Comparison of ENCODE assay signal across 25 cellular contexts in genomic region chr12:96205909-96206308, GRCh38. TPM values are rescaled to one million over a fixed set of nuclear protein-coding genes. Genes with fewer than 3 reads are reported as not detected.
A peak's percentile ranks its signal among the peaks of the same experiment; 100 is the strongest.
DNase-seq lines count a peak whose midpoint lies in the region; ATAC-seq lines count a peak whose summit lies in the region.
"Had no signal": no experiment of that assay in that cellular context is flagged by ENCODE, and none has a peak within 500 bp of the region (broad histone marks: within the 10 kb centered on the region; RNA-seq: fewer than 3 reads in every experiment).

No MANE protein-coding gene starts in this region.

- CTCF ChIA-PET in activated naive CD4-positive, alpha-beta T cell treated with anti-CD3 and anti-CD28 coated beads, Interleukin-2, amount 10 ng/mL, durations not matched to agents 7 days and 5 days (lab: Charles Lee), result interaction anchor here (0.7 to 1.0 kb wide), 2 partner anchors 10 to 152 kb away, joined by 3 to 4 read pairs; no protein-coding TSS in a partner anchor
- CTCF ChIA-PET in CD8-positive, alpha-beta memory T cell (lab: Charles Lee), result interaction anchor here (0.6 to 2.1 kb wide), 3 partner anchors 10 to 745 kb away, joined by 3 to 11 read pairs (median 3); no protein-coding TSS in a partner anchor
- CTCF ChIA-PET in naive thymus-derived CD4-positive, alpha-beta T cell (lab: Charles Lee), result interaction anchor here (0.6 to 1.6 kb wide), 5 partner anchors 9 to 148 kb away, joined by 3 to 11 read pairs (median 4); no protein-coding TSS in a partner anchor

- intact Hi-C loops in naive thymus-derived CD4-positive, alpha-beta T cell (cut with micrococcal nuclease), result loop anchor here (1.0 to 5.0 kb wide), 4 partner anchors 11 to 701 kb away; partner anchors contain the start of gene NEDD1 (in 1 of the 2)

- H3K9me3 Mint-ChIP-seq in activated naive CD4-positive, alpha-beta T cell treated with anti-CD3 and anti-CD28 coated beads, Interleukin-2, amount 10 ng/mL, durations not matched to agents 7 days and 5 days, result peaks cover 9% of the 10 kb centered on the region
- H3K9me3 Mint-ChIP-seq in CD8-positive, alpha-beta memory T cell, result no peaks in the 10 kb centered on the region
- no peaks in the 10 kb centered on the region for H3K9me3 Mint-ChIP-seq in activated naive CD8-positive, alpha-beta T cell (ENCODE audit: low read depth)
- H3K9me3 Mint-ChIP-seq in naive thymus-derived CD4-positive, alpha-beta T cell, result no peaks in the 10 kb centered on the region
- H3K9me3 Mint-ChIP-seq: activated T-helper 2 cell treated with anti-CD3 and anti-CD28 coated beads, Interferon-gamma antibody, Interleukin-2, Interleukin-4, amounts not matched to agents 10 μg/mL and 5 μg/mL and 100 μg/mL, durations not matched to agents 14 hours and 24 hours and 36 hours had no signal

- H3K4me3 ChIP-seq in CD8-positive, alpha-beta memory T cell (ENCODE audit: low read length), result no peak overlapping the region
- H3K4me3 ChIP-seq in naive thymus-derived CD4-positive, alpha-beta T cell (ENCODE audit: low read length), result no peak overlapping the region
- H3K4me3 ChIP-seq: dorsolateral prefrontal cortex, gastroesophageal sphincter, neural progenitor cell, psoas muscle, stomach had no signal

- no peaks in the 10 kb centered on the region for H3K27me3 Mint-ChIP-seq in activated naive CD4-positive, alpha-beta T cell treated with anti-CD3 and anti-CD28 coated beads, Interleukin-2, amount 10 ng/mL, durations not matched to agents 7 days and 5 days
- no peaks in the 10 kb centered on the region for H3K27me3 Mint-ChIP-seq in CD8-positive, alpha-beta memory T cell
- no peaks in the 10 kb centered on the region for H3K27me3 Mint-ChIP-seq in activated naive CD8-positive, alpha-beta T cell
- H3K27me3 Mint-ChIP-seq in naive thymus-derived CD4-positive, alpha-beta T cell, result no peaks in the 10 kb centered on the region

- peak overlapping the region; percentile 53 for H3K4me3 Mint-ChIP-seq in activated naive CD4-positive, alpha-beta T cell treated with anti-CD3 and anti-CD28 coated beads, Interleukin-2, amount 10 ng/mL, durations not matched to agents 7 days and 5 days
- H3K4me3 Mint-ChIP-seq in CD8-positive, alpha-beta memory T cell, result peak overlapping the region; percentile 13 to 80 (median 71)
- peak overlapping the region; percentile 11 for H3K4me3 Mint-ChIP-seq in activated naive CD8-positive, alpha-beta T cell
- H3K4me3 Mint-ChIP-seq in naive thymus-derived CD4-positive, alpha-beta T cell, result peak overlapping the region; percentile 40 to 90 (median 70)
- H3K4me3 Mint-ChIP-seq: neural progenitor cell had no signal

- peak overlapping the region; percentile 83 for H3K27ac Mint-ChIP-seq in activated naive CD4-positive, alpha-beta T cell treated with anti-CD3 and anti-CD28 coated beads, Interleukin-2, amount 10 ng/mL, durations not matched to agents 7 days and 5 days
- H3K27ac Mint-ChIP-seq in CD8-positive, alpha-beta memory T cell, result peak overlapping the region; percentile 16 to 91 (median 82)
- peak overlapping the region; percentile 64 for H3K27ac Mint-ChIP-seq in activated naive CD8-positive, alpha-beta T cell
- H3K27ac Mint-ChIP-seq in naive thymus-derived CD4-positive, alpha-beta T cell, result peak overlapping the region in 8 of 9 donors; percentile 73 to 93 (median 87)
- H3K27ac Mint-ChIP-seq: neural progenitor cell had no signal

- no peaks in the 10 kb centered on the region for H3K27me3 ChIP-seq in CD8-positive, alpha-beta memory T cell (ENCODE audit: insufficient read depth, low read length, poor library complexity, severe bottlenecking)
- no peaks in the 10 kb centered on the region for H3K27me3 ChIP-seq in naive thymus-derived CD4-positive, alpha-beta T cell (ENCODE audit: control insufficient read depth in 2 of 2, insufficient read depth in 2 of 2, low read length in 2 of 2)
- H3K27me3 ChIP-seq: dorsolateral prefrontal cortex, gastroesophageal sphincter, neural progenitor cell, stomach had no signal

- no peaks in the 10 kb centered on the region for H3K36me3 ChIP-seq in CD8-positive, alpha-beta memory T cell (ENCODE audit: insufficient read depth, low read length)
- no peaks in the 10 kb centered on the region for H3K36me3 ChIP-seq in naive thymus-derived CD4-positive, alpha-beta T cell (ENCODE audit: control insufficient read depth in 2 of 3, insufficient read depth in 3 of 3, low read length in 3 of 3)
- H3K36me3 ChIP-seq: gastroesophageal sphincter, neural progenitor cell, stomach had no signal

- H3K27ac ChIP-seq in CD8-positive, alpha-beta memory T cell (ENCODE audit: low read depth, low read length), result no peak overlapping the region
- H3K27ac ChIP-seq in naive thymus-derived CD4-positive, alpha-beta T cell (ENCODE audit: low read depth, low read length), result peak overlapping the region; percentile 17
- H3K27ac ChIP-seq: dorsolateral prefrontal cortex, neural progenitor cell, psoas muscle had no signal

- peaks cover 59% of the 10 kb centered on the region for H3K4me1 ChIP-seq in CD8-positive, alpha-beta memory T cell (ENCODE audit: insufficient read depth, low read length)
- H3K4me1 ChIP-seq in naive thymus-derived CD4-positive, alpha-beta T cell (ENCODE audit: control insufficient read depth in 2 of 2, insufficient read depth in 2 of 2, low read length in 2 of 2), result peaks cover 46 to 62% of the 10 kb centered on the region in 2 donors
- H3K4me1 ChIP-seq: neural progenitor cell had no signal

- H3K9me3 ChIP-seq in CD8-positive, alpha-beta memory T cell (ENCODE audit: low read length), result no peaks in the 10 kb centered on the region
- H3K9me3 ChIP-seq in naive thymus-derived CD4-positive, alpha-beta T cell (ENCODE audit: control insufficient read depth in 2 of 3, low read length in 3 of 3), result no peaks in the 10 kb centered on the region
- H3K9me3 ChIP-seq: gastroesophageal sphincter, psoas muscle, stomach had no signal

- H3K4me1 Mint-ChIP-seq in activated naive CD4-positive, alpha-beta T cell treated with anti-CD3 and anti-CD28 coated beads, Interleukin-2, amount 10 ng/mL, durations not matched to agents 7 days and 5 days, result peaks cover 86% of the 10 kb centered on the region
- H3K4me1 Mint-ChIP-seq in CD8-positive, alpha-beta memory T cell, result peaks cover 76 to 86% (median 82%) of the 10 kb centered on the region in 3 donors
- peaks cover 81% of the 10 kb centered on the region for H3K4me1 Mint-ChIP-seq in activated naive CD8-positive, alpha-beta T cell (ENCODE audit: low read depth)
- H3K4me1 Mint-ChIP-seq in naive thymus-derived CD4-positive, alpha-beta T cell, result peaks cover 51 to 92% (median 83%) of the 10 kb centered on the region in 7 donors

- no peak for DNase-seq in activated naive CD4-positive, alpha-beta T cell treated with anti-CD3 and anti-CD28 coated beads, Interleukin-2, amount 10 ng/mL, durations not matched to agents 7 days and 5 days
- no peak for DNase-seq in activated naive CD4-positive, alpha-beta T cell treated with anti-CD3 and anti-CD28 coated beads, Interleukin-2, amount 50 U/mL, for 16 hours
- DNase-seq in CD8-positive, alpha-beta memory T cell, result peak in 2 of 5 donors; percentile 37 to 56
- peak in 4 of 9 donors; percentile 30 to 52 (median 49) for DNase-seq in naive thymus-derived CD4-positive, alpha-beta T cell
- no peak for DNase-seq in foreskin melanocyte
- DNase-seq in DMS 273 treated with DMSO at 0.1 percent for 48 hours (lab: John Stamatoyannopoulos, UW), result no peak
- DNase-seq: aorta; caudate nucleus; COR-L47; dorsolateral prefrontal cortex; erythroblast; KBM-7; left colon; NCI-H1436 treated with DMSO at 0.1 percent for 48 hours; NCI-H2171 treated with DMSO at 0.1 percent for 48 hours; NCI-H69; psoas muscle; stimulated activated CD4-positive, alpha-beta T cell treated with anti-CD3 and anti-CD28 coated beads, Interleukin-1b, Interleukin-23, amount 100 ng/mL, for 48 hours; stomach; trophoblast cell had no signal

- ATAC-seq in naive thymus-derived CD4-positive, alpha-beta T cell, result peak; percentile 53
- ATAC-seq in GM18873 (IDR thresholded peaks at IDR 0.05; ENCODE audit: low FRiP score, unreplicated experiment), result no peak
- ATAC-seq: gastroesophageal sphincter, left colon, psoas muscle had no signal

- POLR2A ChIA-PET in CD8-positive, alpha-beta memory T cell (lab: Charles Lee), result no interaction called here
- POLR2A ChIA-PET in naive thymus-derived CD4-positive, alpha-beta T cell (lab: Charles Lee), result interaction anchor here (0.6 to 1.5 kb wide), 3 partner anchors 9 to 640 kb away, joined by 4 to 11 read pairs (median 6); no protein-coding TSS in a partner anchor

- H3K36me3 Mint-ChIP-seq in activated naive CD4-positive, alpha-beta T cell treated with anti-CD3 and anti-CD28 coated beads, Interleukin-2, amount 10 ng/mL, durations not matched to agents 7 days and 5 days, result peaks cover 58% of the 10 kb centered on the region
- H3K36me3 Mint-ChIP-seq in CD8-positive, alpha-beta memory T cell, result peaks cover 4 to 9% (median 9%) of the 10 kb centered on the region in 3 donors
- peaks cover 12% of the 10 kb centered on the region for H3K36me3 Mint-ChIP-seq in activated naive CD8-positive, alpha-beta T cell
- H3K36me3 Mint-ChIP-seq in naive thymus-derived CD4-positive, alpha-beta T cell, result peaks cover 0 to 35% (median 10%) of the 10 kb centered on the region in 5 donors

RNA-seq across cellular contexts. Expression of gene ELK3, which starts 11.7 kb away (rescaled TPM):
- total RNA-seq in CD8-positive, alpha-beta memory T cell, result 10 to 100 TPM; 24.0 to 28.4 TPM
- polyA plus RNA-seq in CD8-positive, alpha-beta memory T cell, result 44.3 TPM
- 10 to 100 TPM; 24.9 to 52.3 (median 34.7) TPM for total RNA-seq in naive thymus-derived CD4-positive, alpha-beta T cell
- polyA plus RNA-seq in naive thymus-derived CD4-positive, alpha-beta T cell, result 10 to 100 TPM; 16.8 to 22.1 TPM

Comparison
In these comparisons a context has a peak if more than half of its experiments do, and no peak if none do; other contexts are left out.
1. H3K4me3 Mint-ChIP-seq: peak in every context shown above with its lines; median percentile 71 in CD8-positive, alpha-beta memory T cell; 70 in naive thymus-derived CD4-positive, alpha-beta T cell; 53 in activated naive CD4-positive, alpha-beta T cell treated with anti-CD3 and anti-CD28 coated beads, Interleukin-2, amount 10 ng/mL, durations not matched to agents 7 days and 5 days; 11 in activated naive CD8-positive, alpha-beta T cell.